ENCODE assay signal across 1 cellular context in the genomic region with DNA sequence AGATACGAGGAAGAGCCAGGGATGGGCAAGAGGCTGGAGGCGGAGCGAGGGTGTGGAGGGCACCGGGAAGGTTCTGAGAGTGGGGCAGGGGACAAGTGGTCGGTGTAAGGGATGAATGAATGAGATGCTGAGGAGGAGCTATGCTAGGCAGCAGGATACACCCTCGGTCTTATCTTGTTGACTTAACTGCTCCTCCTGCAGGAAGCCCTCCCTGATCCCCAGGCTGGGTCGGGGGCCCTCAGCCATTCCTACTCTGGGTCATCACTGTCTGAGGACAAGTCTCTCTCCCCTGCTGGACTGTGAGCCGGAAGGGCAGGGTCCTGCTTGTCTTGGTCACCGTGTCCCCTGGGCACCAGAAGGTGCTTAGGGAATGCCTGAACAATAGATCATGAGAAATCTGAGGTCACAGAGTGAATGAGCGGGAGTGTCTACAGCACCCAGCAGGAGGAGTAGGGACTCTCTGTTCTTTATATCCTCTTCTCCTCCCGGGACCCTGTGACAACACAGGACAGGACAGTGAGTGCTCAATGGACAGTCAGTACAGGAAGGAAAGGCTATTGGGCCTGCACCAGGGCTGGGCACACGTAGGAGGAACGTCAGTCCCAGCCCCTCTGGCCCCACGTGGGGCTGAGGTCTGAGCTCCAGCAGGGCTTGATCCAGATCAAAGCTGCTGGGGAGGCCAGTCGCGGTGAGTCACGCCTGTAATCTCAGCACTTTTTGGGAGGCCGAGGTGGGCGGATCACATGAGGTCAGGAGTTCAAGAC.
TF ChIP-seq lines count a peak whose summit lies in the region.

No MANE protein-coding gene starts in this region.

TF ChIP-seq in A549, 52 proteins besides CTCF, POLR2A, EP300 and RAD21 (continued from another document):
- TF ChIP-seq, protein P1, sequence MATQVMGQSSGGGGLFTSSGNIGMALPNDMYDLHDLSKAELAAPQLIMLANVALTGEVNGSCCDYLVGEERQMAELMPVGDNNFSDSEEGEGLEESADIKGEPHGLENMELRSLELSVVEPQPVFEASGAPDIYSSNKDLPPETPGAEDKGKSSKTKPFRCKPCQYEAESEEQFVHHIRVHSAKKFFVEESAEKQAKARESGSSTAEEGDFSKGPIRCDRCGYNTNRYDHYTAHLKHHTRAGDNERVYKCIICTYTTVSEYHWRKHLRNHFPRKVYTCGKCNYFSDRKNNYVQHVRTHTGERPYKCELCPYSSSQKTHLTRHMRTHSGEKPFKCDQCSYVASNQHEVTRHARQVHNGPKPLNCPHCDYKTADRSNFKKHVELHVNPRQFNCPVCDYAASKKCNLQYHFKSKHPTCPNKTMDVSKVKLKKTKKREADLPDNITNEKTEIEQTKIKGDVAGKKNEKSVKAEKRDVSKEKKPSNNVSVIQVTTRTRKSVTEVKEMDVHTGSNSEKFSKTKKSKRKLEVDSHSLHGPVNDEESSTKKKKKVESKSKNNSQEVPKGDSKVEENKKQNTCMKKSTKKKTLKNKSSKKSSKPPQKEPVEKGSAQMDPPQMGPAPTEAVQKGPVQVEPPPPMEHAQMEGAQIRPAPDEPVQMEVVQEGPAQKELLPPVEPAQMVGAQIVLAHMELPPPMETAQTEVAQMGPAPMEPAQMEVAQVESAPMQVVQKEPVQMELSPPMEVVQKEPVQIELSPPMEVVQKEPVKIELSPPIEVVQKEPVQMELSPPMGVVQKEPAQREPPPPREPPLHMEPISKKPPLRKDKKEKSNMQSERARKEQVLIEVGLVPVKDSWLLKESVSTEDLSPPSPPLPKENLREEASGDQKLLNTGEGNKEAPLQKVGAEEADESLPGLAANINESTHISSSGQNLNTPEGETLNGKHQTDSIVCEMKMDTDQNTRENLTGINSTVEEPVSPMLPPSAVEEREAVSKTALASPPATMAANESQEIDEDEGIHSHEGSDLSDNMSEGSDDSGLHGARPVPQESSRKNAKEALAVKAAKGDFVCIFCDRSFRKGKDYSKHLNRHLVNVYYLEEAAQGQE (IDR thresholded peaks at IDR 0.05), result no peak
- TF ChIP-seq JUN (IDR thresholded peaks at IDR 0.05) (no peak), TP53 (CRISPR knock-in tag; IDR thresholded peaks at IDR 0.05) (no peak), SREBF2 (IDR thresholded peaks at IDR 0.05) (no peak), ZFP36 (IDR thresholded peaks at IDR 0.05; ENCODE audit: borderline replicate concordance, partially characterized antibody) (peak; percentile 58), FOSL2 (IDR thresholded peaks at IDR 0.05) (no peak), FOSL2 (CRISPR knock-in tag; IDR thresholded peaks at IDR 0.05) (peak; percentile 68), ZNF302 (CRISPR knock-in tag; IDR thresholded peaks at IDR 0.05) (no peak), FOXS1 (CRISPR knock-in tag; IDR thresholded peaks at IDR 0.05) (no peak), TFCP2L1 (CRISPR knock-in tag; IDR thresholded peaks at IDR 0.05) (no peak), CHD4 (IDR thresholded peaks at IDR 0.05; ENCODE audit: borderline replicate concordance) (no peak)
